1 cellular context compared by ENCODE assay signal in genomic region chr10:93095225-93095624, GRCh38.
TF ChIP-seq lines count a peak whose summit lies in the region.

No MANE protein-coding gene starts in this region.

TF ChIP-seq in WTC11, 78 proteins besides CTCF, POLR2A, EP300 and RAD21 (continued from another document):
- TF ChIP-seq E2F1 (CRISPR knock-in tag; IDR thresholded peaks at IDR 0.05) (no peak), HMGXB4 (CRISPR knock-in tag; IDR thresholded peaks at IDR 0.05) (no peak), ESRRA (CRISPR knock-in tag; IDR thresholded peaks at IDR 0.05; ENCODE audit: borderline replicate concordance) (no peak), NFATC4 (CRISPR knock-in tag; IDR thresholded peaks at IDR 0.05) (no peak), TP53 (CRISPR knock-in tag; IDR thresholded peaks at IDR 0.05) (no peak), ZMAT4 (CRISPR knock-in tag; IDR thresholded peaks at IDR 0.05) (no peak), ZNF138 (CRISPR knock-in tag; conservative IDR thresholded peaks at IDR 0.05) (no peak)
- TF ChIP-seq, protein P1, sequence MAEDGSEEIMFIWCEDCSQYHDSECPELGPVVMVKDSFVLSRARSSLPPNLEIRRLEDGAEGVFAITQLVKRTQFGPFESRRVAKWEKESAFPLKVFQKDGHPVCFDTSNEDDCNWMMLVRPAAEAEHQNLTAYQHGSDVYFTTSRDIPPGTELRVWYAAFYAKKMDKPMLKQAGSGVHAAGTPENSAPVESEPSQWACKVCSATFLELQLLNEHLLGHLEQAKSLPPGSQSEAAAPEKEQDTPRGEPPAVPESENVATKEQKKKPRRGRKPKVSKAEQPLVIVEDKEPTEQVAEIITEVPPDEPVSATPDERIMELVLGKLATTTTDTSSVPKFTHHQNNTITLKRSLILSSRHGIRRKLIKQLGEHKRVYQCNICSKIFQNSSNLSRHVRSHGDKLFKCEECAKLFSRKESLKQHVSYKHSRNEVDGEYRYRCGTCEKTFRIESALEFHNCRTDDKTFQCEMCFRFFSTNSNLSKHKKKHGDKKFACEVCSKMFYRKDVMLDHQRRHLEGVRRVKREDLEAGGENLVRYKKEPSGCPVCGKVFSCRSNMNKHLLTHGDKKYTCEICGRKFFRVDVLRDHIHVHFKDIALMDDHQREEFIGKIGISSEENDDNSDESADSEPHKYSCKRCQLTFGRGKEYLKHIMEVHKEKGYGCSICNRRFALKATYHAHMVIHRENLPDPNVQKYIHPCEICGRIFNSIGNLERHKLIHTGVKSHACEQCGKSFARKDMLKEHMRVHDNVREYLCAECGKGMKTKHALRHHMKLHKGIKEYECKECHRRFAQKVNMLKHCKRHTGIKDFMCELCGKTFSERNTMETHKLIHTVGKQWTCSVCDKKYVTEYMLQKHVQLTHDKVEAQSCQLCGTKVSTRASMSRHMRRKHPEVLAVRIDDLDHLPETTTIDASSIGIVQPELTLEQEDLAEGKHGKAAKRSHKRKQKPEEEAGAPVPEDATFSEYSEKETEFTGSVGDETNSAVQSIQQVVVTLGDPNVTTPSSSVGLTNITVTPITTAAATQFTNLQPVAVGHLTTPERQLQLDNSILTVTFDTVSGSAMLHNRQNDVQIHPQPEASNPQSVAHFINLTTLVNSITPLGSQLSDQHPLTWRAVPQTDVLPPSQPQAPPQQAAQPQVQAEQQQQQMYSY (CRISPR knock-in tag; IDR thresholded peaks at IDR 0.05) = no peak
- TF ChIP-seq, protein P2, sequence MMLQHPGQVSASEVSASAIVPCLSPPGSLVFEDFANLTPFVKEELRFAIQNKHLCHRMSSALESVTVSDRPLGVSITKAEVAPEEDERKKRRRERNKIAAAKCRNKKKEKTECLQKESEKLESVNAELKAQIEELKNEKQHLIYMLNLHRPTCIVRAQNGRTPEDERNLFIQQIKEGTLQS (CRISPR knock-in tag; conservative IDR thresholded peaks at IDR 0.05) = no peak
